Comparison of ENCODE assay signal across 9 cellular contexts in the genomic region with DNA sequence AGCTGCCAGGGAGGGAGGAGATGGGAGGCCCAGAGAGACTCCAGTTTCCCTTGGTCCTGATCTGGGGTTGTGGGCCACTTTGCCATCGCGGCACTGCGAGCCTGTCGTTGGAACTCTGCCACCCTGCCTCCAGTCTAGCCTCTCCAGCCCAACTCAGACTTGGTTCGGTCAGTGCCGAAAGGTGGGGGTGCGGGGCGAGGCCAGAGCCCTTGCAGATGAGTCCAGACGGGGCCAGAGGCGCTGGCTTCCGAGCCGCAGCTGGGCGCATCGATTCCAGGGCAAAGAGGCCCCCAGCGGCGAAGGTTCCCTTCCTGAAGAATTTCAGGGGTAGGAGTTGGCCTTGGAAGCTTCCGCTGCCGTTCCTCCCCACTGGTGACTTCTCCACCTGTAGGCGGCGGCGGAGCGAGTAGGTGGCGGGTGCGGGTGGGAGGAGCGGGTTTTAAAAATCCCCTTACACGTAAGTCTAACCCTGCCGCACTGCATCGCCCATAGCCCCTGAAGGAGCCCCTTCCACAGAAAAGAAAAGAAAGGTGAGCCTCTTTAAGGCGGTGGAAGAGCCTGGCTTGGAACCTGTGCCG. TPM values are rescaled to one million over a fixed set of nuclear protein-coding genes. Genes with fewer than 3 reads are reported as not detected.
DNase-seq lines count a peak whose midpoint lies in the region; ATAC-seq and TF ChIP-seq lines count a peak whose summit lies in the region.
"Had no signal": no experiment of that assay in that cellular context is flagged by ENCODE, and none has a peak within 500 bp of the region (broad histone marks: within the 10 kb centered on the region; RNA-seq: fewer than 3 reads in every experiment).

No MANE protein-coding gene starts in this region.

- H3K4me1 Mint-ChIP-seq in activated CD4-positive, alpha-beta T cell treated with anti-CD3 and anti-CD28 coated beads, Interleukin-2, amount 10 ng/mL, durations not matched to agents 24 days and 14 days: peaks cover 4% of the 10 kb centered on the region

- no peak overlapping the region for H3K4me3 Mint-ChIP-seq in activated CD4-positive, alpha-beta T cell treated with anti-CD3 and anti-CD28 coated beads, Interleukin-2, amount 10 ng/mL, durations not matched to agents 24 days and 14 days

- intact Hi-C loops in left ventricle myocardium inferior (cut with micrococcal nuclease) (no loop called here), left lung (cut with DNase I) (loop anchor here in 1 of 2 donors (10.0 kb wide), 1 partner anchor 263 kb away; no protein-coding TSS in a partner anchor)
- intact Hi-C loops in activated CD4-positive, alpha-beta T cell treated with anti-CD3 and anti-CD28 coated beads, Interleukin-2, amount 10 ng/mL, durations not matched to agents 24 days and 14 days (cut with micrococcal nuclease): no loop called here

- H3K9ac ChIP-seq in rectal smooth muscle tissue (ENCODE audit: low read length): no peak overlapping the region

- H3K4me1 ChIP-seq in left ventricle myocardium inferior (peaks cover 41% of the 10 kb centered on the region), rectal smooth muscle tissue (ENCODE audit: control insufficient read depth, insufficient read depth, low read length) (peaks cover 3% of the 10 kb centered on the region), left lung (peaks cover 4 to 5% of the 10 kb centered on the region in 2 donors)

- no peak overlapping the region for H3K27ac Mint-ChIP-seq in activated CD4-positive, alpha-beta T cell treated with anti-CD3 and anti-CD28 coated beads, Interleukin-2, amount 10 ng/mL, durations not matched to agents 24 days and 14 days

- H3K9me3 Mint-ChIP-seq in activated CD4-positive, alpha-beta T cell treated with anti-CD3 and anti-CD28 coated beads, Interleukin-2, amount 10 ng/mL, durations not matched to agents 24 days and 14 days: no peaks in the 10 kb centered on the region

- H3K36me3 Mint-ChIP-seq in activated CD4-positive, alpha-beta T cell treated with anti-CD3 and anti-CD28 coated beads, Interleukin-2, amount 10 ng/mL, durations not matched to agents 24 days and 14 days (ENCODE audit: low read depth): peaks cover 1% of the 10 kb centered on the region

- peaks cover 68% of the 10 kb centered on the region for H3K27me3 Mint-ChIP-seq in activated CD4-positive, alpha-beta T cell treated with anti-CD3 and anti-CD28 coated beads, Interleukin-2, amount 10 ng/mL, durations not matched to agents 24 days and 14 days

- no peak overlapping the region for H3K27ac ChIP-seq in left ventricle myocardium inferior (replicated peaks)
- no peak overlapping the region for H3K27ac ChIP-seq in rectal smooth muscle tissue (ENCODE audit: low read depth, low read length)
- no peak overlapping the region for H3K27ac ChIP-seq in left lung

- H3K27me3 ChIP-seq in left ventricle myocardium inferior (ENCODE audit: low read depth): peaks cover 80% of the 10 kb centered on the region
- H3K27me3 ChIP-seq in rectal smooth muscle tissue (ENCODE audit: control insufficient read depth, insufficient read depth, low read length): no peaks in the 10 kb centered on the region
- H3K27me3 ChIP-seq in MG63: no peaks in the 10 kb centered on the region
- peaks cover 13 to 83% of the 10 kb centered on the region in 2 donors for H3K27me3 ChIP-seq in left lung

- DNase-seq in Daoy (ENCODE audit: low read depth) (peak; percentile 71), left ventricle myocardium inferior (no peak), MG63 (no peak), left lung (no peak)
- DNase-seq in activated CD4-positive, alpha-beta T cell treated with anti-CD3 and anti-CD28 coated beads, Interleukin-2, amount 10 ng/mL, durations not matched to agents 24 days and 14 days: no peak
- DNase-seq: DMS79 treated with DMSO at 0.1 percent for 48 hours had no signal

- peak overlapping the region; percentile 76 for H3K4me3 ChIP-seq in WI38 (ENCODE audit: low read depth, low read length)
- peak overlapping the region; percentile 63 for H3K4me3 ChIP-seq in left ventricle myocardium inferior
- H3K4me3 ChIP-seq in rectal smooth muscle tissue (ENCODE audit: low read length): peak overlapping the region; percentile 45
- no peak overlapping the region for H3K4me3 ChIP-seq in MG63
- peak overlapping the region in 1 of 2 donors; percentile 5 for H3K4me3 ChIP-seq in left lung

- no peaks in the 10 kb centered on the region for H3K9me3 ChIP-seq in left ventricle myocardium inferior (replicated peaks)
- H3K9me3 ChIP-seq in MG63: no peaks in the 10 kb centered on the region
- H3K9me3 ChIP-seq in left lung: no peaks in the 10 kb centered on the region

- TF ChIP-seq CTCF in WI38 (IDR thresholded peaks at IDR 0.05; ENCODE audit: low read depth, low read length): no peak
- no peak for TF ChIP-seq CTCF in left ventricle myocardium inferior (IDR thresholded peaks at IDR 0.05; ENCODE audit: borderline replicate concordance)
- TF ChIP-seq CTCF in left lung (IDR thresholded peaks at IDR 0.05): no peak

- ATAC-seq in HG02885 (IDR thresholded peaks at IDR 0.05; ENCODE audit: poor library complexity, unreplicated experiment): no peak
- no peak for ATAC-seq in left lung

- H3K36me3 ChIP-seq in left ventricle myocardium inferior: no peaks in the 10 kb centered on the region
- no peaks in the 10 kb centered on the region for H3K36me3 ChIP-seq in rectal smooth muscle tissue (ENCODE audit: control insufficient read depth, insufficient read depth, low read length)
- H3K36me3 ChIP-seq in MG63: peaks cover 18% of the 10 kb centered on the region
- H3K36me3 ChIP-seq in left lung: no peaks in the 10 kb centered on the region

RNA-seq across cellular contexts. Expression of gene WNT5A, which starts 5.1 kb away (rescaled TPM):
- 108 and 109 TPM in 2 replicates for total RNA-seq in Daoy (2014; rRNA removed; shearing (Covaris generic))
- total RNA-seq in left ventricle myocardium inferior (3.8 TPM), left lung (10 to 100 TPM; 16.8 to 18.7 TPM)
- 14.2 and 21.7 TPM in 2 replicates for total RNA-seq in MG63 (2014; rRNA removed; shearing (Covaris generic); ENCODE audit: low replicate concordance)
- total RNA-seq in activated CD4-positive, alpha-beta T cell treated with anti-CD3 and anti-CD28 coated beads, Interleukin-2, amount 10 ng/mL, durations not matched to agents 24 days and 14 days: not detected in 2 replicates
